ENCODE assay signal across 2 cellular contexts in the genomic region with DNA sequence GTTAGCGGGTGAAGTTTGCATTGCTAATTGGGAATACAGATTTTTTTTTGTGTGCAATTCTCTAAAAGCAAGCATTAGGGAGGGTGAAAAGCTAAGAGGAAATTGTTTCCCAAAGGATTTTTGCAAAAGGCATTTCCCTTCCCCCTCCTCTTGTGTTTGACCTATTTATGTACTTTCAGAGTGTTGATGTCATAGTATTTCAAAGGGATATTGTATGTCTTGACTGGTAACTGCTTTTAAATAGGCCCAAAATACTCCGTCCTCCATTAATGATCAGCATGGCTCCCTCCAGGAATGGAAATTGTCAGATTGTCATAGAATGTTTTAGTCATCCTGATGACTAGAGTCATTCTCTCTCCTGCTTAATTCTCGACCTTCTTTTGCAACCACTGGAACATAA.
TF ChIP-seq lines count a peak whose summit lies in the region.

No MANE protein-coding gene starts in this region.

TF ChIP-seq in HepG2, 621 proteins besides CTCF, POLR2A, EP300 and RAD21 (continues in another document):
- TF ChIP-seq SOX5 (CRISPR knock-in tag; IDR thresholded peaks at IDR 0.05; ENCODE audit: borderline replicate concordance) (peak; percentile 37; the same call in 1 of the 2 replicates), ZNF549 (CRISPR knock-in tag; IDR thresholded peaks at IDR 0.05) (no peak), RXRB (CRISPR knock-in tag; IDR thresholded peaks at IDR 0.05; ENCODE audit: borderline replicate concordance) (peak; percentile 39; the same call in 1 of the 2 replicates), ZNF34 (CRISPR knock-in tag; IDR thresholded peaks at IDR 0.05; ENCODE audit: borderline replicate concordance) (no peak), SOX13 (IDR thresholded peaks at IDR 0.05) (no peak), SOX13 (CRISPR knock-in tag; conservative IDR thresholded peaks at IDR 0.05 in 1 of 2, IDR thresholded peaks at IDR 0.05 in 1 of 2) (peak in 1 of 2 experiments; percentile 49; a peak in 1 of 4 replicates), FOXC1 (CRISPR knock-in tag; IDR thresholded peaks at IDR 0.05; ENCODE audit: borderline replicate concordance) (no peak), CREM (IDR thresholded peaks at IDR 0.05) (peak; percentile 48; the same call in 1 of the 2 replicates), CREM (CRISPR knock-in tag; IDR thresholded peaks at IDR 0.05) (no peak), ELF3 (CRISPR knock-in tag; IDR thresholded peaks at IDR 0.05) (peak; percentile 66; the same call in 1 of the 2 replicates), FOXA3 (CRISPR knock-in tag; IDR thresholded peaks at IDR 0.05) (peak; percentile 32; the same call in 1 of the 2 replicates), ZBTB21 (CRISPR knock-in tag; IDR thresholded peaks at IDR 0.05) (peak; percentile 59; the same call in 1 of the 2 replicates), PHF21A (CRISPR knock-in tag; IDR thresholded peaks at IDR 0.05) (peak; percentile 48), CREB1 (IDR thresholded peaks at IDR 0.05) (0 out of 2 replicates have a peak, but pooled peaks have one; percentile 22), CREB1 (CRISPR knock-in tag; IDR thresholded peaks at IDR 0.05) (no peak; the same call in 1 of the 2 replicates), DMAP1 (CRISPR knock-in tag; IDR thresholded peaks at IDR 0.05) (0 out of 2 replicates have a peak, but pooled peaks have one; percentile 31), ASH2L (IDR thresholded peaks at IDR 0.05; ENCODE audit: insufficient read length, low read depth, low read length) (no peak), SOX6 (IDR thresholded peaks at IDR 0.05) (no peak), SOX6 (CRISPR knock-in tag; IDR thresholded peaks at IDR 0.05) (peak; percentile 44; the same call in 1 of the 2 replicates), MED1 (CRISPR knock-in tag; IDR thresholded peaks at IDR 0.05) (peak; percentile 44; the same call in 1 of the 2 replicates), ATF7-NPFF (CRISPR knock-in tag; IDR thresholded peaks at IDR 0.05; ENCODE audit: low read depth) (no peak), RBM22 (optimal IDR thresholded peaks at IDR 0.05; ENCODE audit: low read length) (peak; percentile 6)
- TF ChIP-seq, protein P1, sequence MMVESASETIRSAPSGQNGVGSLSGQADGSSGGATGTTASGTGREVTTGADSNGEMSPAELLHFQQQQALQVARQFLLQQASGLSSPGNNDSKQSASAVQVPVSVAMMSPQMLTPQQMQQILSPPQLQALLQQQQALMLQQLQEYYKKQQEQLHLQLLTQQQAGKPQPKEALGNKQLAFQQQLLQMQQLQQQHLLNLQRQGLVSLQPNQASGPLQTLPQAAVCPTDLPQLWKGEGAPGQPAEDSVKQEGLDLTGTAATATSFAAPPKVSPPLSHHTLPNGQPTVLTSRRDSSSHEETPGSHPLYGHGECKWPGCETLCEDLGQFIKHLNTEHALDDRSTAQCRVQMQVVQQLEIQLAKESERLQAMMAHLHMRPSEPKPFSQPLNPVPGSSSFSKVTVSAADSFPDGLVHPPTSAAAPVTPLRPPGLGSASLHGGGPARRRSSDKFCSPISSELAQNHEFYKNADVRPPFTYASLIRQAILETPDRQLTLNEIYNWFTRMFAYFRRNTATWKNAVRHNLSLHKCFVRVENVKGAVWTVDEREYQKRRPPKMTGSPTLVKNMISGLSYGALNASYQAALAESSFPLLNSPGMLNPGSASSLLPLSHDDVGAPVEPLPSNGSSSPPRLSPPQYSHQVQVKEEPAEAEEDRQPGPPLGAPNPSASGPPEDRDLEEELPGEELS (CRISPR knock-in tag; IDR thresholded peaks at IDR 0.05) = 0 out of 2 replicates have a peak, but pooled peaks have one; percentile 23
- TF ChIP-seq, protein P2, sequence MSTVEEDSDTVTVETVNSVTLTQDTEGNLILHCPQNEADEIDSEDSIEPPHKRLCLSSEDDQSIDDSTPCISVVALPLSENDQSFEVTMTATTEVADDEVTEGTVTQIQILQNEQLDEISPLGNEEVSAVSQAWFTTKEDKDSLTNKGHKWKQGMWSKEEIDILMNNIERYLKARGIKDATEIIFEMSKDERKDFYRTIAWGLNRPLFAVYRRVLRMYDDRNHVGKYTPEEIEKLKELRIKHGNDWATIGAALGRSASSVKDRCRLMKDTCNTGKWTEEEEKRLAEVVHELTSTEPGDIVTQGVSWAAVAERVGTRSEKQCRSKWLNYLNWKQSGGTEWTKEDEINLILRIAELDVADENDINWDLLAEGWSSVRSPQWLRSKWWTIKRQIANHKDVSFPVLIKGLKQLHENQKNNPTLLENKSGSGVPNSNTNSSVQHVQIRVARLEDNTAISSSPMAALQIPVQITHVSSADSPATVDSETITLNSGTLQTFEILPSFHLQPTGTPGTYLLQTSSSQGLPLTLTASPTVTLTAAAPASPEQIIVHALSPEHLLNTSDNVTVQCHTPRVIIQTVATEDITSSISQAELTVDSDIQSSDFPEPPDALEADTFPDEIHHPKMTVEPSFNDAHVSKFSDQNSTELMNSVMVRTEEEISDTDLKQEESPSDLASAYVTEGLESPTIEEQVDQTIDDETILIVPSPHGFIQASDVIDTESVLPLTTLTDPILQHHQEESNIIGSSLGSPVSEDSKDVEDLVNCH (CRISPR knock-in tag; IDR thresholded peaks at IDR 0.05) = 0 out of 2 replicates have a peak, but pooled peaks have one; percentile 55
- TF ChIP-seq, protein P3, sequence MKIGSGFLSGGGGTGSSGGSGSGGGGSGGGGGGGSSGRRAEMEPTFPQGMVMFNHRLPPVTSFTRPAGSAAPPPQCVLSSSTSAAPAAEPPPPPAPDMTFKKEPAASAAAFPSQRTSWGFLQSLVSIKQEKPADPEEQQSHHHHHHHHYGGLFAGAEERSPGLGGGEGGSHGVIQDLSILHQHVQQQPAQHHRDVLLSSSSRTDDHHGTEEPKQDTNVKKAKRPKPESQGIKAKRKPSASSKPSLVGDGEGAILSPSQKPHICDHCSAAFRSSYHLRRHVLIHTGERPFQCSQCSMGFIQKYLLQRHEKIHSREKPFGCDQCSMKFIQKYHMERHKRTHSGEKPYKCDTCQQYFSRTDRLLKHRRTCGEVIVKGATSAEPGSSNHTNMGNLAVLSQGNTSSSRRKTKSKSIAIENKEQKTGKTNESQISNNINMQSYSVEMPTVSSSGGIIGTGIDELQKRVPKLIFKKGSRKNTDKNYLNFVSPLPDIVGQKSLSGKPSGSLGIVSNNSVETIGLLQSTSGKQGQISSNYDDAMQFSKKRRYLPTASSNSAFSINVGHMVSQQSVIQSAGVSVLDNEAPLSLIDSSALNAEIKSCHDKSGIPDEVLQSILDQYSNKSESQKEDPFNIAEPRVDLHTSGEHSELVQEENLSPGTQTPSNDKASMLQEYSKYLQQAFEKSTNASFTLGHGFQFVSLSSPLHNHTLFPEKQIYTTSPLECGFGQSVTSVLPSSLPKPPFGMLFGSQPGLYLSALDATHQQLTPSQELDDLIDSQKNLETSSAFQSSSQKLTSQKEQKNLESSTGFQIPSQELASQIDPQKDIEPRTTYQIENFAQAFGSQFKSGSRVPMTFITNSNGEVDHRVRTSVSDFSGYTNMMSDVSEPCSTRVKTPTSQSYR (CRISPR knock-in tag; IDR thresholded peaks at IDR 0.05; ENCODE audit: borderline replicate concordance) = peak; percentile 71; the same call in 1 of the 2 replicates

TF ChIP-seq in H1, 55 proteins besides CTCF, POLR2A, EP300 and RAD21:
- no peak for TF ChIP-seq MAFK (IDR thresholded peaks at IDR 0.05; ENCODE audit: low read depth, low read length)
